ENCODE assay signal across 8 cellular contexts in genomic region chr9:41357918-41358404, GRCh38.
DNase-seq lines count a peak whose midpoint lies in the region; ATAC-seq and TF ChIP-seq lines count a peak whose summit lies in the region.
"Not testable (repeated sequence)": the region's sequence is repeated elsewhere in the genome, so short reads cannot be mapped to it uniquely, and the experiment has no call there.

No MANE protein-coding gene starts in this region.

- not testable (repeated sequence) for H3K36me3 Mint-ChIP-seq in activated T-cell treated with anti-CD3 and anti-CD28 coated beads, Interleukin-2, amount 50 U/mL, for 4 hours (ENCODE audit: insufficient read depth); natural killer cell treated with Interleukin-12 subunit alpha and Interleukin-12 subunit beta and Interleukin-15 and Interleukin-18, amount 100 ng/mL, for 72 hours

- POLR2A ChIA-PET in A673 (lab: Charles Lee; ENCODE audit: low non-redundant PET); Panc1 (lab: Charles Lee): not testable (repeated sequence)

- peak overlapping the region; percentile 97 for H3K4me3 Mint-ChIP-seq in activated T-cell treated with anti-CD3 and anti-CD28 coated beads, Interleukin-2, amount 50 U/mL, for 4 hours
- peak overlapping the region; percentile 73 for H3K4me3 Mint-ChIP-seq in natural killer cell treated with Interleukin-12 subunit alpha and Interleukin-12 subunit beta and Interleukin-15 and Interleukin-18, amount 100 ng/mL, for 72 hours

- H3K27ac Mint-ChIP-seq in natural killer cell treated with Interleukin-12 subunit alpha and Interleukin-12 subunit beta and Interleukin-15 and Interleukin-18, amount 100 ng/mL, for 72 hours: peak overlapping the region in 1 of 2 donors; percentile 89

- H3K9me2 ChIP-seq in GM23248 (ENCODE audit: insufficient read depth): not testable (repeated sequence)

- not testable (repeated sequence) for H3K4me1 ChIP-seq in A673 (ENCODE audit: insufficient read depth, low read length, poor library complexity, severe bottlenecking); GM23248 (ENCODE audit: insufficient read depth); Panc1 (ENCODE audit: control insufficient read depth, insufficient read depth, low read length); smooth muscle cell (ENCODE audit: low read depth)

- not testable (repeated sequence) for H3K27me3 Mint-ChIP-seq in activated T-cell treated with anti-CD3 and anti-CD28 coated beads, Interleukin-2, amount 50 U/mL, for 4 hours (ENCODE audit: low read depth); natural killer cell treated with Interleukin-12 subunit alpha and Interleukin-12 subunit beta and Interleukin-15 and Interleukin-18, amount 100 ng/mL, for 72 hours

- CTCF ChIA-PET in A673 (lab: Charles Lee); Panc1 (lab: Charles Lee): not testable (repeated sequence)

- not testable (repeated sequence) for H3K79me2 ChIP-seq in GM23248 (ENCODE audit: insufficient read depth); smooth muscle cell (ENCODE audit: low read depth)

- 9 to 14% methylated on average over 31 of the region's 31 CpGs for WGBS in GM23248 (ENCODE audit: low coverage in 1 of 2, low lambda C conversion rate in 2 of 2, missing lambda C conversion rate in 2 of 2), 2 experiments
- 90% methylated on average over 25 of the region's 31 CpGs for WGBS in smooth muscle cell (ENCODE audit: low lambda C conversion rate)

- TF ChIP-seq CTCF in A673 (conservative IDR thresholded peaks at IDR 0.05; ENCODE audit: low read depth, low read length); Panc1 (IDR thresholded peaks at IDR 0.05); cardiac fibroblast (IDR thresholded peaks at IDR 0.05; ENCODE audit: low read depth, low read length); smooth muscle cell (IDR thresholded peaks at IDR 0.05; ENCODE audit: borderline replicate concordance, insufficient read depth, poor library complexity, severe bottlenecking): not testable (repeated sequence)

- peak overlapping the region; percentile 100 for H2AFZ ChIP-seq in GM23248
- not testable (repeated sequence) for H2AFZ ChIP-seq in smooth muscle cell (ENCODE audit: low read depth)

- H3K9me3 ChIP-seq in A673 (ENCODE audit: low read depth, low read length, poor library complexity, severe bottlenecking); GM23248 (ENCODE audit: low read depth); Panc1 (ENCODE audit: control insufficient read depth, insufficient read depth, low read depth, low read length); smooth muscle cell (replicated peaks; ENCODE audit: low read depth): not testable (repeated sequence)

- BruUV-seq in A673 (replicated peaks; lab: Mats Ljungman, UMichigan); Panc1 (replicated peaks; lab: Mats Ljungman, UMichigan): not testable (repeated sequence)

- H3K27ac ChIP-seq in A673 (ENCODE audit: low read depth, low read length, poor library complexity, severe bottlenecking); GM23248; Panc1 (ENCODE audit: low read length); smooth muscle cell (ENCODE audit: low read depth): not testable (repeated sequence)

- H3K9ac ChIP-seq in GM23248: peak overlapping the region; percentile 81
- not testable (repeated sequence) for H3K9ac ChIP-seq in smooth muscle cell (ENCODE audit: low read depth)

- not testable (repeated sequence) for H4K20me1 ChIP-seq in GM23248 (ENCODE audit: insufficient read depth); smooth muscle cell (ENCODE audit: low read depth)

- intact Hi-C loops in A673 (cut with micrococcal nuclease; ENCODE audit: unreplicated experiment); Panc1 (cut with micrococcal nuclease; ENCODE audit: unreplicated experiment); Right ventricle myocardium superior (cut with DNase I): not testable (repeated sequence)

- not testable (repeated sequence) for H3K36me3 ChIP-seq in A673 (ENCODE audit: insufficient read depth, low read length, poor library complexity, severe bottlenecking); GM23248 (ENCODE audit: low read depth); Panc1 (ENCODE audit: control insufficient read depth, insufficient read depth, low read length); smooth muscle cell (ENCODE audit: low read depth)

- not testable (repeated sequence) for H3K9me3 Mint-ChIP-seq in activated T-cell treated with anti-CD3 and anti-CD28 coated beads, Interleukin-2, amount 50 U/mL, for 4 hours; natural killer cell treated with Interleukin-12 subunit alpha and Interleukin-12 subunit beta and Interleukin-15 and Interleukin-18, amount 100 ng/mL, for 72 hours

- not testable (repeated sequence) for ATAC-seq in Panc1; activated T-cell treated with anti-CD3 and anti-CD28 coated beads, Interleukin-2, amount 50 U/mL, for 4 hours; Right ventricle myocardium superior (ENCODE audit: poor library complexity); natural killer cell treated with Interleukin-12 subunit alpha and Interleukin-12 subunit beta and Interleukin-15 and Interleukin-18, amount 100 ng/mL, for 72 hours

- H3K4me1 Mint-ChIP-seq in activated T-cell treated with anti-CD3 and anti-CD28 coated beads, Interleukin-2, amount 50 U/mL, for 4 hours (ENCODE audit: low read depth); natural killer cell treated with Interleukin-12 subunit alpha and Interleukin-12 subunit beta and Interleukin-15 and Interleukin-18, amount 100 ng/mL, for 72 hours (ENCODE audit: low read depth in 2 of 2): not testable (repeated sequence)

- not testable (repeated sequence) for DNase-seq in A673 (ENCODE audit: low spot score); GM23248; Panc1 (ENCODE audit: low read depth, low spot score); activated T-cell treated with anti-CD3 and anti-CD28 coated beads, Interleukin-2, amount 50 U/mL, for 4 hours; cardiac fibroblast (ENCODE audit: low read depth in 2 of 2); natural killer cell treated with Interleukin-12 subunit alpha and Interleukin-12 subunit beta and Interleukin-15 and Interleukin-18, amount 100 ng/mL, for 72 hours (ENCODE audit: low spot score); smooth muscle cell (lab: John Stamatoyannopoulos, UW; ENCODE audit: unreplicated experiment)
- peak; percentile 37 for DNase-seq in Right ventricle myocardium superior

- H3K4me3 ChIP-seq in A673 (ENCODE audit: low read depth, low read length, poor library complexity, severe bottlenecking) (peak overlapping the region; percentile 48), GM23248 (peak overlapping the region; percentile 97), Panc1 (ENCODE audit: low read depth in 2 of 2, low read length in 2 of 2) (peak overlapping the region; percentile 43 to 52), cardiac fibroblast (replicated peaks in 1 of 2; ENCODE audit: low read depth in 2 of 2, low read length in 2 of 2) (peak overlapping the region; percentile 14 to 35), smooth muscle cell (peak overlapping the region; percentile 62)

- H3K27me3 ChIP-seq in A673 (replicated peaks; ENCODE audit: insufficient read depth, low read depth, low read length, poor library complexity); GM23248 (replicated peaks; ENCODE audit: insufficient read depth); Panc1 (ENCODE audit: control insufficient read depth, insufficient read depth, low read length); smooth muscle cell (ENCODE audit: low read depth): not testable (repeated sequence)

- H3F3A ChIP-seq in GM23248 (ENCODE audit: insufficient read depth); smooth muscle cell (ENCODE audit: low read depth): not testable (repeated sequence)

- in situ Hi-C loops in GM23248 (cut with MboI); Panc1 (cut with HindIII; ENCODE audit: low pct_unique_long_range_greater_than_20kb, low sequenced_read_pairs): not testable (repeated sequence)

- peak overlapping the region; percentile 68 for H3K4me2 ChIP-seq in GM23248 (ENCODE audit: unreplicated experiment)
- not testable (repeated sequence) for H3K4me2 ChIP-seq in smooth muscle cell

Comparison
In these comparisons a context has a peak if more than half of its experiments do, and no peak if none do; other contexts are left out.
1. H3K4me3 ChIP-seq: peak in every context shown above with its lines; median percentile 97 in GM23248; 62 in smooth muscle cell; 48 in A673; 48 in Panc1; 24 in cardiac fibroblast.